Comparison of ENCODE assay signal across 9 cellular contexts in genomic region chr4:40295030-40295429, GRCh38. TPM values are rescaled to one million over a fixed set of nuclear protein-coding genes. Genes with fewer than 3 reads are reported as not detected.
"Had no signal": no experiment of that assay in that cellular context is flagged by ENCODE, and none has a peak within 500 bp of the region (broad histone marks: within the 10 kb centered on the region; RNA-seq: fewer than 3 reads in every experiment).

No MANE protein-coding gene starts in this region.

RNA-seq across cellular contexts. Expression of gene CHRNA9, which starts 40.1 kb away (rescaled TPM):
- total RNA-seq: activated CD4-positive, alpha-beta memory T cell treated with anti-CD3 and anti-CD28 coated beads, Interleukin-2, amount 10 ng/mL, durations not matched to agents 7 days and 5 days; activated CD4-positive, alpha-beta T cell treated with anti-CD3 and anti-CD28 coated beads, Interleukin-2, amount 10 ng/mL, durations not matched to agents 7 days and 5 days; activated T-cell treated with anti-CD3 and anti-CD28 coated beads, Interleukin-2, amount 50 U/mL, for 72 hours; chondrocyte; dermis microvascular lymphatic vessel endothelial cell; foreskin keratinocyte; gastrocnemius medialis; heart left ventricle had no signal
- polyA plus RNA-seq: adipose tissue, heart left ventricle had no signal
